Comparison of ENCODE assay signal across 18 cellular contexts in genomic region chr12:117595751-117596150, GRCh38.
DNase-seq lines count a peak whose midpoint lies in the region; ATAC-seq and TF ChIP-seq lines count a peak whose summit lies in the region.
"Had no signal": no experiment of that assay in that cellular context is flagged by ENCODE, and none has a peak within 500 bp of the region (broad histone marks: within the 10 kb centered on the region; RNA-seq: fewer than 3 reads in every experiment).

No MANE protein-coding gene starts in this region.

- H3K27ac ChIP-seq in PC-3 (ENCODE audit: low read length): no peak overlapping the region
- H3K27ac ChIP-seq in endodermal cell (ENCODE audit: low read depth, low read length): no peak overlapping the region
- H3K27ac ChIP-seq: 22Rv1; A549; BLaER1 treated with 17β-estradiol and CSF1 and Interleukin-3, amounts not matched to agents 10 nM and 100 nM; C4-2B had no signal

- H3K27ac Mint-ChIP-seq in endodermal cell: no peak overlapping the region
- H3K27ac Mint-ChIP-seq: B cell; CD4-positive, alpha-beta T cell; CD8-positive, alpha-beta T cell had no signal

- H3K79me2 ChIP-seq in PC-3 (ENCODE audit: low read length): no peaks in the 10 kb centered on the region

- intact Hi-C loops in PC-3 (cut with micrococcal nuclease): loop anchor here (2.0 kb wide), 2 partner anchors 67 to 91 kb away; no protein-coding TSS in a partner anchor

- no peaks in the 10 kb centered on the region for H3K36me3 Mint-ChIP-seq in endodermal cell (ENCODE audit: low read depth)
- H3K36me3 Mint-ChIP-seq: CD8-positive, alpha-beta T cell had no signal

- no peaks in the 10 kb centered on the region for H3K9me3 ChIP-seq in PC-3 (ENCODE audit: low read length)
- H3K9me3 ChIP-seq in endodermal cell (ENCODE audit: control insufficient read depth, low read length): peaks cover 2% of the 10 kb centered on the region
- H3K9me3 ChIP-seq: Caco-2 had no signal

- no peak for ATAC-seq in PC-3
- ATAC-seq: A549; CD8-positive, alpha-beta T cell had no signal

- no peaks in the 10 kb centered on the region for H3K27me3 ChIP-seq in PC-3 (ENCODE audit: low read length)
- no peaks in the 10 kb centered on the region for H3K27me3 ChIP-seq in endodermal cell (ENCODE audit: control insufficient read depth, insufficient read depth, low read length, poor library complexity, severe bottlenecking)
- H3K27me3 ChIP-seq: BLaER1 treated with 17β-estradiol and CSF1 and Interleukin-3, amounts not matched to agents 10 nM and 100 nM had no signal

- H4K20me1 ChIP-seq in PC-3 (ENCODE audit: low read length): no peaks in the 10 kb centered on the region
- H4K20me1 ChIP-seq: BLaER1 treated with 17β-estradiol and CSF1 and Interleukin-3, amounts not matched to agents 10 nM and 100 nM had no signal

- DNase-seq in M059J (ENCODE audit: low read depth) (peak; percentile 51), PC-3 (peak; percentile 42), endodermal cell (peak; percentile 28), hippocampal formation (lab: John Stamatoyannopoulos, UW) (no peak), NCI-H2227 treated with DMSO at 0.1 percent for 48 hours (lab: John Stamatoyannopoulos, UW) (no peak)
- DNase-seq in central memory CD4-positive, alpha-beta T cell: no peak
- DNase-seq: AML-193; Caco-2; Calu3; CD4-positive, alpha-beta T cell; CD8-positive, alpha-beta T cell; DMS79 treated with DMSO at 0.1 percent for 48 hours; GF-D8 had no signal

- no peak overlapping the region for H2AFZ ChIP-seq in PC-3 (ENCODE audit: low read length)

- H3K4me2 ChIP-seq in PC-3 (ENCODE audit: low read length): no peak overlapping the region
- H3K4me2 ChIP-seq: A549; BLaER1 treated with 17β-estradiol and CSF1 and Interleukin-3, amounts not matched to agents 10 nM and 100 nM had no signal

- BruUV-seq in PC-3 (replicated peaks; lab: Mats Ljungman, UMichigan): no TSS peak

- 95 to 100% methylated on average over 1 of the region's 1 CpG for WGBS in endodermal cell (ENCODE audit: insufficient coverage in 1 of 2, insufficient read length in 1 of 2), 2 experiments

- H3K36me3 ChIP-seq in PC-3 (ENCODE audit: low read depth, low read length) (no peaks in the 10 kb centered on the region), endodermal cell (ENCODE audit: control insufficient read depth, insufficient read depth, low read length) (no peaks in the 10 kb centered on the region)
- H3K36me3 ChIP-seq: BLaER1 treated with 17β-estradiol and CSF1 and Interleukin-3, amounts not matched to agents 10 nM and 100 nM had no signal

- H3K4me1 ChIP-seq in PC-3 (ENCODE audit: insufficient read depth, low read length): peaks cover 25% of the 10 kb centered on the region
- H3K4me1 ChIP-seq in endodermal cell (ENCODE audit: control insufficient read depth, insufficient read depth, low read length): peaks cover 10% of the 10 kb centered on the region
- H3K4me1 ChIP-seq: BLaER1 treated with 17β-estradiol and CSF1 and Interleukin-3, amounts not matched to agents 10 nM and 100 nM had no signal

- no peak for TF ChIP-seq CTCF in PC-3 (conservative IDR thresholded peaks at IDR 0.05; ENCODE audit: low read depth, low read length)
- no peak for TF ChIP-seq CTCF in endodermal cell (conservative IDR thresholded peaks at IDR 0.05)

- H3K4me3 ChIP-seq in PC-3 (ENCODE audit: low read length) (no peak overlapping the region), endodermal cell (ENCODE audit: low read length) (no peak overlapping the region)
- H3K4me3 ChIP-seq: A549; BLaER1 treated with 17β-estradiol and CSF1 and Interleukin-3, amounts not matched to agents 10 nM and 100 nM had no signal

- POLR2A ChIA-PET in PC-3 (lab: Charles Lee; ENCODE audit: unreplicated experiment): no interaction called here

- CTCF ChIA-PET in PC-3 (lab: Charles Lee): no interaction called here

- H3K27me3 Mint-ChIP-seq in endodermal cell (ENCODE audit: insufficient read depth): peaks cover 3% of the 10 kb centered on the region

- H3K9ac ChIP-seq in PC-3 (ENCODE audit: low read length) (no peak overlapping the region), endodermal cell (ENCODE audit: extremely low read depth, low read length, poor library complexity, severe bottlenecking) (no peak overlapping the region)
- H3K9ac ChIP-seq: BLaER1 treated with 17β-estradiol and CSF1 and Interleukin-3, amounts not matched to agents 10 nM and 100 nM had no signal

- no peaks in the 10 kb centered on the region for H3K9me3 Mint-ChIP-seq in endodermal cell
- H3K9me3 Mint-ChIP-seq: CD4-positive, alpha-beta T cell had no signal

- peaks cover 70% of the 10 kb centered on the region for H3K4me1 Mint-ChIP-seq in endodermal cell
- H3K4me1 Mint-ChIP-seq: B cell had no signal

- H3F3A ChIP-seq in PC-3 (ENCODE audit: low read length, unreplicated experiment): no peaks in the 10 kb centered on the region

- no peak overlapping the region for H3K4me3 Mint-ChIP-seq in endodermal cell
- H3K4me3 Mint-ChIP-seq: B cell; CD4-positive, alpha-beta T cell; CD8-positive, alpha-beta T cell had no signal

- H3K9me2 ChIP-seq in PC-3 (replicated peaks; ENCODE audit: low read length): no peaks in the 10 kb centered on the region

Comparison
In these comparisons a context has a peak if more than half of its experiments do, and no peak if none do; other contexts are left out.
1. DNase-seq: peak in M059J (single experiment), PC-3 (single experiment) and endodermal cell (single experiment); none in central memory CD4-positive, alpha-beta T cell (single experiment), hippocampal formation (0 of 2) and NCI-H2227 treated with DMSO at 0.1 percent for 48 hours (single experiment).